In the genomic region with DNA sequence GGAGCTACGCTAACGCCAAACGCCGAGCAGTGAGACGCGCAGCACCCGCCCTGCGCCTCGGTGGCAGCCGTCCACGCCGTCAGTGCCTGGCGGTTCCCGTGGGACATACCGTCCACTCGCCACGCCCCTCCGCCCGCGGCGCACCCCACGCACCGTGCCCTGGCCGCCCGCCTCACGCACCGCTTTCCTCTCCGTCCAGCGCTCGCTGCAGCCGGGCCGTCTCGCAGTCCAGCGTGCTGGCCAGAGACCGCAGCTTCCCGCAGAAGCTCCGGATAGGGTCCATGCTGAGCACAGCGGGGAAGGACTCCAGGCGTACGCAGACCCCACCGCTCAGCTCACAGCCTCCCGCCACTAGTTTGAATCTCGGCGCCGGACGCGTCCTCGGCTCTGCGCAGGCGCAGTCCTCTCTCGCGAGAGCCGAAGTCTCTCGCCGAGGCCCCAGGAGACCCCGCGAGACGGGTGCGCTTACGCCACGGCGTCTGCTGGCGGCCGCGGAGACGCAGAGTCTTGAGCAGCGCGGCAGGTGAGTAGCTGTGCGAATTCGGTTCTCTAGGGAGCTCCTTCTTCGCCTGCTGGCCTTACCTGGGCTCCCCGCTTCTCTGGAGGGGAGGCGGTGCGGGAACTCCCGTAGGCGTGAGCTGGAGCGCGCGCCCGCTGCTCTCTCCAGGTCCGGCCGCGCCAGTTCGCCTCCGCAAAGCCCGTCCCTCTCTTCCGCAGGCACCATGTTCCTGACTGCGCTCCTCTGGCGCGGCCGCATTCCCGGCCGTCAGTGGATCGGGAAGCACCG, we compare ENCODE assay signal across 8 cellular contexts. TPM values are rescaled to one million over a fixed set of nuclear protein-coding genes. Genes with fewer than 3 reads are reported as not detected.
DNase-seq lines count a peak whose midpoint lies in the region; ATAC-seq and TF ChIP-seq lines count a peak whose summit lies in the region.

MRPL57 (plus strand) TSS at position 464 of the 787 bp plus-strand sequence; CDS start at position 723, 259 bp downstream.
SKA3 (minus strand) TSS at position 358 of the 787 bp plus-strand sequence; CDS start at position 283, 75 bp downstream.

- CTCF ChIA-PET in activated B cell treated with CpG ODN at 0.5 μM for 24 hours (lab: Charles Lee), result interaction anchor here (0.6 to 1.5 kb wide), 5 partner anchors 121 to 684 kb away, joined by 3 to 7 read pairs (median 3); no protein-coding TSS in a partner anchor

- no peaks in the 10 kb centered on the region for H3K9me3 Mint-ChIP-seq in activated B cell treated with CpG ODN at 0.5 μM for 24 hours

- no peak for TF ChIP-seq CTCF in activated B cell treated with CpG ODN at 0.5 μM for 24 hours (IDR thresholded peaks at IDR 0.05)

- intact Hi-C loops in activated B cell treated with CpG ODN at 0.5 μM for 24 hours (cut with micrococcal nuclease), result loop anchor here (1.0 to 10.0 kb wide), 9 partner anchors 66 to 491 kb away; partner anchors contain the start of genes IL17D, LATS2, MICU2 and ZDHHC20

- ATAC-seq in GM18907 (IDR thresholded peaks at IDR 0.05; ENCODE audit: unreplicated experiment) (peak; percentile 91), HG03159 (IDR thresholded peaks at IDR 0.05; ENCODE audit: unreplicated experiment) (peak; percentile 88), activated B cell treated with CpG ODN at 0.5 μM for 24 hours (ENCODE audit: low read depth) (peak; percentile 94)

- no peaks in the 10 kb centered on the region for H3K27me3 Mint-ChIP-seq in activated B cell treated with CpG ODN at 0.5 μM for 24 hours

- POLR2A ChIA-PET in activated B cell treated with CpG ODN at 0.5 μM for 24 hours (lab: Charles Lee), result interaction anchor here (0.5 to 2.3 kb wide), 13 partner anchors 10 to 645 kb away, joined by 3 to 15 read pairs (median 6); partner anchors contain the start of genes EEF1AKMT1, FGF9, MICU2 and XPO4

- peaks cover 22% of the 10 kb centered on the region for H3K4me1 Mint-ChIP-seq in activated B cell treated with CpG ODN at 0.5 μM for 24 hours

- peak; percentile 99 for DNase-seq in AG08396 (ENCODE audit: low spot score)
- peak; percentile 87 for DNase-seq in NCI-H2227 treated with DMSO at 0.1 percent for 48 hours (lab: John Stamatoyannopoulos, UW)
- peak; percentile 97 for DNase-seq in activated B cell treated with CpG ODN at 0.5 μM for 24 hours
- peak; percentile 20 to 94 (median 83) for DNase-seq in caudate nucleus (lab: John Stamatoyannopoulos, UW)
- DNase-seq in inferior parietal cortex (ENCODE audit: extremely low spot score), result peak; percentile 93
- DNase-seq in stimulated activated CD4-positive, alpha-beta T cell treated with anti-CD3 and anti-CD28 coated beads, Interleukin-12 subunit alpha, Interleukin-12 subunit beta, amount 100 ng/mL, for 24 hours (ENCODE audit: low read depth in 2 of 2), result peak; percentile 87 to 90

- peak within 1 kb of the TSS; percentile 94 for H3K27ac ChIP-seq in caudate nucleus (ENCODE audit: low read depth, low read length)

- peak within 1 kb of the TSS; percentile 91 for H3K27ac Mint-ChIP-seq in activated B cell treated with CpG ODN at 0.5 μM for 24 hours

- H3K36me3 Mint-ChIP-seq in activated B cell treated with CpG ODN at 0.5 μM for 24 hours (ENCODE audit: low read depth), result peaks cover 7% of the 10 kb centered on the region

- peak within 1 kb of the TSS; percentile 96 for H3K4me3 Mint-ChIP-seq in activated B cell treated with CpG ODN at 0.5 μM for 24 hours

RNA-seq across cellular contexts. Expression of gene MRPL57, which starts in this region (rescaled TPM):
- total RNA-seq in activated B cell treated with CpG ODN at 0.5 μM for 24 hours, result 11.3 and 12.2 TPM in 2 replicates

RNA-seq across cellular contexts. Expression of gene SKA3, which starts in this region (rescaled TPM):
- 0.83 and 1.7 TPM in 2 replicates for total RNA-seq in activated B cell treated with CpG ODN at 0.5 μM for 24 hours

Comparison
In these comparisons a context has a peak if more than half of its experiments do, and no peak if none do; other contexts are left out.
1. Peak in every context shown above with its lines: DNase-seq, ATAC-seq and H3K27ac ChIP-seq.